In the genomic region with DNA sequence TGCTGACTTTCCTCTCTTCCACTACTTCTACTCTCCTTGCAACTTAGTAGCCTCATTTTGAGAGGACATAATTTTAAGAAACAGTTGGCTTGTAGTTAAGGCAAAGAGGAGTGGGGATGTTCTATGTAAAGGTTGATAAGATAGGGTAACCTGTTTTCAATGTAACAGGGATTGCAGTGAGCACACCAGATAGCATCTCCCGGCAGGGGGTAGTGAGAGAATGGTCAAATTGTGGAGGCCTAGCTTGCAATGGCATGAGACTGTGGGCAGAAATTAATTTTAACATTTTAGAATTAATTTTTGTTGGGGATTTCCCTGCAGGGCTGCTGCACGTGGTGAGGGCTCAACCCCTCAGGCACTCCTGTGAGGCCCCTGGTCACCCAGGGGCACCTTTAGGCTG, we compare ENCODE assay signal across 21 cellular contexts. TPM values are rescaled to one million over a fixed set of nuclear protein-coding genes. Genes with fewer than 3 reads are reported as not detected.
DNase-seq lines count a peak whose midpoint lies in the region; ATAC-seq and TF ChIP-seq lines count a peak whose summit lies in the region.
"Had no signal": no experiment of that assay in that cellular context is flagged by ENCODE, and none has a peak within 500 bp of the region (broad histone marks: within the 10 kb centered on the region; RNA-seq: fewer than 3 reads in every experiment).

No MANE protein-coding gene starts in this region.

- H3K4me3 ChIP-seq in CD4-positive, CD25-positive, alpha-beta regulatory T cell (ENCODE audit: low read depth, low read length) = no peak overlapping the region
- H3K4me3 ChIP-seq in HUES64 (ENCODE audit: low read length) = no peak overlapping the region
- H3K4me3 ChIP-seq in sigmoid colon = no peak overlapping the region

- H3K27ac ChIP-seq in CD4-positive, CD25-positive, alpha-beta regulatory T cell (ENCODE audit: insufficient read depth, low read length, poor library complexity, severe bottlenecking) = no peak overlapping the region
- no peak overlapping the region for H3K27ac ChIP-seq in HUES64 (ENCODE audit: low read depth, low read length)
- no peak overlapping the region for H3K27ac ChIP-seq in sigmoid colon
- H3K27ac ChIP-seq: 22Rv1 had no signal

- H3K4me3 Mint-ChIP-seq in activated CD4-positive, alpha-beta T cell treated with anti-CD3 and anti-CD28 coated beads for 36 hours = no peak overlapping the region
- no peak overlapping the region for H3K4me3 Mint-ChIP-seq in CD4-positive, CD25-positive, alpha-beta regulatory T cell
- H3K4me3 Mint-ChIP-seq: HFFc6 had no signal

- H3K9ac ChIP-seq in HUES64 (ENCODE audit: low read depth, low read length) = peak overlapping the region; percentile 11; the same call in 1 of the 2 replicates

- no peak for TF ChIP-seq EP300 in sigmoid colon (IDR thresholded peaks at IDR 0.05)

- no peak for TF ChIP-seq POLR2A in sigmoid colon (IDR thresholded peaks at IDR 0.05)

- H3K4me1 ChIP-seq in CD4-positive, CD25-positive, alpha-beta regulatory T cell (ENCODE audit: control insufficient read depth, insufficient read depth, low read length, poor library complexity, severe bottlenecking) = peaks cover 26% of the 10 kb centered on the region
- H3K4me1 ChIP-seq in HUES64 (ENCODE audit: insufficient read depth, low read length) (peaks cover 4% of the 10 kb centered on the region; the same call in 1 of the 2 replicates), sigmoid colon (no peaks in the 10 kb centered on the region)

- peak overlapping the region; percentile 49 for H3K27ac Mint-ChIP-seq in activated CD4-positive, alpha-beta T cell treated with anti-CD3 and anti-CD28 coated beads for 36 hours
- peak overlapping the region; percentile 47 to 85 (median 53) for H3K27ac Mint-ChIP-seq in CD4-positive, CD25-positive, alpha-beta regulatory T cell
- H3K27ac Mint-ChIP-seq: HFFc6 had no signal

- H3K9me3 ChIP-seq in CD4-positive, CD25-positive, alpha-beta regulatory T cell (ENCODE audit: control insufficient read depth in 2 of 2, low read length in 2 of 2) = no peaks in the 10 kb centered on the region
- H3K9me3 ChIP-seq in HUES64 (ENCODE audit: insufficient read depth, low read depth, low read length) (no peaks in the 10 kb centered on the region), sigmoid colon (no peaks in the 10 kb centered on the region)

- TF ChIP-seq CTCF in sigmoid colon (IDR thresholded peaks at IDR 0.05) = no peak

- no peaks in the 10 kb centered on the region for H3K36me3 ChIP-seq in CD4-positive, CD25-positive, alpha-beta regulatory T cell (ENCODE audit: control insufficient read depth, insufficient read depth, low read length)
- H3K36me3 ChIP-seq in HUES64 (ENCODE audit: insufficient read depth, low read length) (no peaks in the 10 kb centered on the region), sigmoid colon (no peaks in the 10 kb centered on the region)

- no peak for ATAC-seq in activated CD4-positive, alpha-beta T cell treated with anti-CD3 and anti-CD28 coated beads for 36 hours
- no peak for ATAC-seq in CD4-positive, CD25-positive, alpha-beta regulatory T cell (ENCODE audit: low read depth in 2 of 2)
- ATAC-seq in Right ventricle myocardium superior (ENCODE audit: poor library complexity) = no peak
- ATAC-seq: PC-3 had no signal

- peaks cover 11% of the 10 kb centered on the region for H3K9me3 Mint-ChIP-seq in activated CD4-positive, alpha-beta T cell treated with anti-CD3 and anti-CD28 coated beads for 36 hours (ENCODE audit: low read depth)
- peaks cover 0 to 3% (median 0%) of the 10 kb centered on the region in 7 donors for H3K9me3 Mint-ChIP-seq in CD4-positive, CD25-positive, alpha-beta regulatory T cell

- WGBS in HUES64 = 60% methylated on average over 2 of the region's 2 CpGs
- 63 to 66% methylated on average over 2 of the region's 2 CpGs for WGBS in sigmoid colon, 2 donors

- no peaks in the 10 kb centered on the region for H3K27me3 Mint-ChIP-seq in activated CD4-positive, alpha-beta T cell treated with anti-CD3 and anti-CD28 coated beads for 36 hours
- H3K27me3 Mint-ChIP-seq in CD4-positive, CD25-positive, alpha-beta regulatory T cell = no peaks in the 10 kb centered on the region

- peaks cover 21% of the 10 kb centered on the region for H3K36me3 Mint-ChIP-seq in activated CD4-positive, alpha-beta T cell treated with anti-CD3 and anti-CD28 coated beads for 36 hours (ENCODE audit: low read depth)
- peaks cover 5% of the 10 kb centered on the region for H3K36me3 Mint-ChIP-seq in CD4-positive, CD25-positive, alpha-beta regulatory T cell

- DNase-seq in activated CD4-positive, alpha-beta T cell treated with anti-CD3 and anti-CD28 coated beads for 36 hours = no peak
- no peak for DNase-seq in activated CD4-positive, alpha-beta T cell treated with anti-CD3 and anti-CD28 coated beads, Interleukin-2, amount 50 U/mL, for 1 hour
- DNase-seq in CD4-positive, CD25-positive, alpha-beta regulatory T cell = no peak
- DNase-seq in iPS-NIHi7 (ENCODE audit: extremely low spot score) (peak; percentile 26), sigmoid colon (no peak), Right ventricle myocardium superior (no peak)
- DNase-seq in stimulated activated naive CD4-positive, alpha-beta T cell (lab: John Stamatoyannopoulos, UW) = no peak
- DNase-seq: DMS79 treated with DMSO at 0.1 percent for 48 hours, HFFc6, NCI-H1417, NCI-H187, NCI-H2107, NCI-H2227 treated with DMSO at 0.1 percent for 48 hours, NCI-H510A treated with DMSO at 0.1 percent for 48 hours, NCI-H774, PC-3, RPMI8226, SIG-M5 had no signal

- CTCF ChIA-PET in activated CD4-positive, alpha-beta T cell treated with anti-CD3 and anti-CD28 coated beads for 36 hours (lab: Charles Lee) = interaction anchor here (0.7 to 1.1 kb wide), 4 partner anchors 13 to 382 kb away, joined by 3 to 4 read pairs (median 3); no protein-coding TSS in a partner anchor

- intact Hi-C loops in activated CD4-positive, alpha-beta T cell treated with anti-CD3 and anti-CD28 coated beads for 36 hours (cut with DNase I, micrococcal nuclease) = no loop called here
- intact Hi-C loops in sigmoid colon (cut with DNase I) (loop anchor here (10.0 kb wide), 1 partner anchor 376 kb away; no protein-coding TSS in a partner anchor), Right ventricle myocardium superior (cut with DNase I) (no loop called here)

- POLR2A ChIA-PET in activated CD4-positive, alpha-beta T cell treated with anti-CD3 and anti-CD28 coated beads for 36 hours (lab: Charles Lee) = interaction anchor here (1.1 kb wide), 1 partner anchor 81 kb away, joined by 3 read pairs; a partner anchor contains a TSS

- no peaks in the 10 kb centered on the region for H3K27me3 ChIP-seq in CD4-positive, CD25-positive, alpha-beta regulatory T cell (ENCODE audit: control insufficient read depth, insufficient read depth, low read length)
- H3K27me3 ChIP-seq in HUES64 (ENCODE audit: insufficient read depth, low read length) = no peaks in the 10 kb centered on the region
- H3K27me3 ChIP-seq in sigmoid colon = no peaks in the 10 kb centered on the region

- H3K4me1 Mint-ChIP-seq in activated CD4-positive, alpha-beta T cell treated with anti-CD3 and anti-CD28 coated beads for 36 hours = peaks cover 59% of the 10 kb centered on the region
- H3K4me1 Mint-ChIP-seq in CD4-positive, CD25-positive, alpha-beta regulatory T cell = peaks cover 4 to 53% (median 23%) of the 10 kb centered on the region in 4 donors

RNA-seq across cellular contexts. Expression of a gene that starts 41.4 kb away (rescaled TPM):
- 1 to 10 TPM; 2.3 to 2.7 TPM for total RNA-seq in activated CD4-positive, alpha-beta T cell treated with anti-CD3 and anti-CD28 coated beads for 36 hours
- 4.8 TPM for total RNA-seq in CD4-positive, CD25-positive, alpha-beta regulatory T cell
- 10 to 100 TPM; 15.8 to 22.2 (median 16.6) TPM for polyA plus RNA-seq in CD4-positive, CD25-positive, alpha-beta regulatory T cell
- 4.2 TPM for polyA plus RNA-seq in HUES64 (2013, experiment 1 of 2)
- 5.7 TPM for polyA plus RNA-seq in HUES64 (2013, experiment 2 of 2)
- total RNA-seq in sigmoid colon = 1 to 10 TPM; 1.2 to 4.3 (median 3.0) TPM
- 1 to 10 TPM in 1 of 3 donors, not detected in 2; 3.5 TPM for polyA plus RNA-seq in sigmoid colon
- 4.8 TPM for total RNA-seq in Right ventricle myocardium superior
- total RNA-seq: M059J had no signal
